8 cellular contexts compared by ENCODE assay signal in genomic region chr12:128069359-128069997, GRCh38.
DNase-seq lines count a peak whose midpoint lies in the region; ATAC-seq, FAIRE-seq and TF ChIP-seq lines count a peak whose summit lies in the region.

No MANE protein-coding gene starts in this region.

- no peak overlapping the region for H2AFZ ChIP-seq in DND-41 (ENCODE audit: low read depth, low read length)
- no peak overlapping the region for H2AFZ ChIP-seq in keratinocyte (ENCODE audit: control insufficient read depth, low read length)

- H3K36me3 Mint-ChIP-seq in HFFc6 (ENCODE audit: low read depth): no peaks in the 10 kb centered on the region

- ATAC-seq in DND-41 (ENCODE audit: insufficient read depth, low read depth) (no peak), HG03135 (IDR thresholded peaks at IDR 0.05; ENCODE audit: unreplicated experiment) (no peak)

- H3K9me3 ChIP-seq in DND-41 (ENCODE audit: insufficient read depth, low read length, severe bottlenecking): no peaks in the 10 kb centered on the region
- no peaks in the 10 kb centered on the region for H3K9me3 ChIP-seq in keratinocyte (ENCODE audit: control insufficient read depth, low read depth, low read length)

- no peak overlapping the region for H3K27ac ChIP-seq in 22Rv1
- no peak overlapping the region for H3K27ac ChIP-seq in DND-41 (ENCODE audit: low read length)
- H3K27ac ChIP-seq in keratinocyte (ENCODE audit: control insufficient read depth, insufficient read depth, low read length): no peak overlapping the region

- H3K4me3 ChIP-seq in DND-41 (ENCODE audit: low read depth in 1 of 2, low read length in 2 of 2) (no peak overlapping the region), keratinocyte (ENCODE audit: control insufficient read depth in 2 of 3, extremely low read depth in 1 of 3, insufficient read depth in 2 of 3, low read depth in 1 of 3, low read length in 3 of 3) (no peak overlapping the region)

- H3K4me2 ChIP-seq in DND-41 (ENCODE audit: insufficient read depth, low read length) (no peak overlapping the region), keratinocyte (ENCODE audit: control insufficient read depth, extremely low read depth, insufficient read depth, low read depth, low read length) (no peak overlapping the region)

- H3K9me1 ChIP-seq in keratinocyte (ENCODE audit: control insufficient read depth, extremely low read depth, insufficient read depth, low read length): no peaks in the 10 kb centered on the region

- H3K4me1 Mint-ChIP-seq in HFFc6 (ENCODE audit: low read depth): no peaks in the 10 kb centered on the region

- H3K27me3 ChIP-seq in DND-41 (ENCODE audit: insufficient read depth, low read length, poor library complexity) (no peaks in the 10 kb centered on the region), keratinocyte (ENCODE audit: control insufficient read depth, extremely low read depth, insufficient read depth, low read length) (no peaks in the 10 kb centered on the region)

- peaks cover 2% of the 10 kb centered on the region for H3K27me3 Mint-ChIP-seq in HFFc6 (ENCODE audit: insufficient read depth)

- H3K4me1 ChIP-seq in DND-41 (ENCODE audit: insufficient read depth, low read length) (no peaks in the 10 kb centered on the region), keratinocyte (ENCODE audit: control insufficient read depth, extremely low read depth, insufficient read depth, low read length) (no peaks in the 10 kb centered on the region)

- FAIRE-seq in keratinocyte (lab: Jason Lieb, UNC) (no peak), urothelium cell line (lab: Jason Lieb, UNC) (peak; percentile 13)

- peak; percentile 27 for DNase-seq in DND-41
- peak; percentile 16 for DNase-seq in HFFc6
- peak; percentile 75 for DNase-seq in NCI-H2029 treated with DMSO at 0.1 percent for 48 hours (lab: John Stamatoyannopoulos, UW)
- peak; percentile 15 for DNase-seq in amniotic epithelial cell (ENCODE audit: low read depth)
- DNase-seq in keratinocyte (ENCODE audit: low read depth, low spot score): no peak
- DNase-seq in urothelium cell line (ENCODE audit: low spot score): peak; percentile 51

- TF ChIP-seq CTCF in 22Rv1 (IDR thresholded peaks at IDR 0.05) (peak; percentile 92), DND-41 (IDR thresholded peaks at IDR 0.05; ENCODE audit: borderline replicate concordance, extremely low read depth, low read length, poor library complexity, severe bottlenecking) (peak; percentile 67), HFFc6 (IDR thresholded peaks at IDR 0.05) (peak; percentile 92), keratinocyte (optimal IDR thresholded peaks at IDR 0.05 in 1 of 3, IDR thresholded peaks at IDR 0.05 in 1 of 3, conservative IDR thresholded peaks at IDR 0.05 in 1 of 3; ENCODE audit: extremely low read depth in 1 of 3, insufficient read depth in 2 of 3, low read length in 3 of 3) (peak; percentile 45 to 76 (median 65))

- H3K4me3 Mint-ChIP-seq in HFFc6: no peak overlapping the region

- H4K20me1 ChIP-seq in DND-41 (ENCODE audit: insufficient read depth, low read length): no peaks in the 10 kb centered on the region
- H4K20me1 ChIP-seq in keratinocyte (ENCODE audit: control insufficient read depth, extremely low read depth, insufficient read depth, low read length): no peaks in the 10 kb centered on the region

- H3K36me3 ChIP-seq in DND-41 (ENCODE audit: insufficient read depth, low read length): no peaks in the 10 kb centered on the region
- no peaks in the 10 kb centered on the region for H3K36me3 ChIP-seq in keratinocyte (ENCODE audit: control insufficient read depth in 2 of 2, extremely low read depth in 1 of 2, insufficient read depth in 2 of 2, low read length in 2 of 2)

- dilution Hi-C loops in keratinocyte (cut with MboI; ENCODE audit: extremely low pct_ligation_motif_present, low sequenced_read_pairs): no loop called here

- H3K27ac Mint-ChIP-seq in HFFc6: no peak overlapping the region

- no peaks in the 10 kb centered on the region for H3K79me2 ChIP-seq in DND-41 (ENCODE audit: insufficient read depth, low read length)
- H3K79me2 ChIP-seq in keratinocyte (ENCODE audit: control insufficient read depth, insufficient read depth, low read length): no peaks in the 10 kb centered on the region

- H3K9ac ChIP-seq in DND-41 (ENCODE audit: low read depth, low read length) (no peak overlapping the region), keratinocyte (ENCODE audit: control insufficient read depth, extremely low read depth, insufficient read depth, low read length) (no peak overlapping the region)

- H3K9me3 Mint-ChIP-seq in HFFc6: no peaks in the 10 kb centered on the region; the same call in 1 of the 2 replicates
